In genomic region chr7:44073664-44074348, GRCh38 we compare ENCODE assay signal across 8 cellular contexts. TPM values are rescaled to one million over a fixed set of nuclear protein-coding genes. Genes with fewer than 3 reads are reported as not detected.
A peak's percentile ranks its signal among the peaks of the same experiment; 100 is the strongest.
DNase-seq lines count a peak whose midpoint lies in the region; ATAC-seq and TF ChIP-seq lines count a peak whose summit lies in the region.

No MANE protein-coding gene starts in this region.

- peaks cover 29% of the 10 kb centered on the region for H3K36me3 Mint-ChIP-seq in T-cell
- peaks cover 50% of the 10 kb centered on the region for H3K36me3 Mint-ChIP-seq in effector memory CD8-positive, alpha-beta T cell (ENCODE audit: insufficient read depth)
- H3K36me3 Mint-ChIP-seq in naive thymus-derived CD4-positive, alpha-beta T cell: peaks cover 5 to 26% (median 8%) of the 10 kb centered on the region in 5 donors

- DNase-seq in Daoy (ENCODE audit: low read depth) (peak; percentile 94), HCT116 (ENCODE audit: low read depth, low spot score) (no peak), T-cell (peak in 32 of 34 experiments; percentile 15 to 78 (median 50)), retina (no peak), NCI-H2029 treated with DMSO at 0.1 percent for 48 hours (lab: John Stamatoyannopoulos, UW) (no peak)
- peak in 2 of 3 experiments; percentile 64 to 65 for DNase-seq in effector memory CD8-positive, alpha-beta T cell
- peak in 1 of 9 donors; percentile 41 for DNase-seq in naive thymus-derived CD4-positive, alpha-beta T cell

- POLR2A ChIA-PET in HCT116 (lab: Charles Lee) (no interaction called here), T-cell (lab: Charles Lee) (no interaction called here)
- POLR2A ChIA-PET in naive thymus-derived CD4-positive, alpha-beta T cell (lab: Charles Lee): interaction anchor here (1.0 to 1.5 kb wide), 2 partner anchors 11 to 18 kb away, joined by 3 to 5 read pairs; no protein-coding TSS in a partner anchor

- no peaks in the 10 kb centered on the region for H3K79me2 ChIP-seq in HCT116 (ENCODE audit: insufficient read depth, low read length)

- H3K36me3 ChIP-seq in HCT116 (ENCODE audit: control insufficient read depth in 1 of 2, insufficient read depth in 2 of 2, low read length in 2 of 2): peaks cover 9 to 28% of the 10 kb centered on the region in 2 experiments; a peak in 3 of 4 replicates
- H3K36me3 ChIP-seq in naive thymus-derived CD4-positive, alpha-beta T cell (ENCODE audit: control insufficient read depth in 2 of 3, insufficient read depth in 3 of 3, low read length in 3 of 3): peaks cover 12 to 64% (median 18%) of the 10 kb centered on the region in 3 experiments
- no peaks in the 10 kb centered on the region for H3K36me3 ChIP-seq in urinary bladder (ENCODE audit: insufficient read depth)

- H3K9ac ChIP-seq in HCT116 (ENCODE audit: low read length): no peak overlapping the region

- no peaks in the 10 kb centered on the region for H4K20me1 ChIP-seq in HCT116 (ENCODE audit: insufficient read depth)

- RAD21 ChIA-PET in HCT116 (lab: Charles Lee; ENCODE audit: low non-redundant PET in 1 of 2, low total read pairs in 2 of 2, uncharacterized antibody in 2 of 2, unreplicated experiment in 2 of 2): no interaction called here

- CTCF ChIA-PET in HCT116 (lab: Charles Lee) (no interaction called here), T-cell (lab: Charles Lee) (no interaction called here)
- CTCF ChIA-PET in naive thymus-derived CD4-positive, alpha-beta T cell (lab: Charles Lee): interaction anchor here (1.3 kb wide), 1 partner anchor 30 kb away, joined by 3 read pairs; no protein-coding TSS in a partner anchor

- H3K9me3 Mint-ChIP-seq in T-cell: no peaks in the 10 kb centered on the region
- no peaks in the 10 kb centered on the region for H3K9me3 Mint-ChIP-seq in effector memory CD8-positive, alpha-beta T cell
- H3K9me3 Mint-ChIP-seq in naive thymus-derived CD4-positive, alpha-beta T cell: peaks cover 0 to 4% (median 0%) of the 10 kb centered on the region in 11 donors

- no peak for TF ChIP-seq POLR2A in HCT116 (IDR thresholded peaks at IDR 0.05; ENCODE audit: borderline replicate concordance, extremely low read depth, insufficient read depth, insufficient read length)

- H3K27ac Mint-ChIP-seq in T-cell: peak overlapping the region in 1 of 2 donors; percentile 16
- peak overlapping the region in 1 of 2 donors; percentile 91 for H3K27ac Mint-ChIP-seq in effector memory CD8-positive, alpha-beta T cell
- H3K27ac Mint-ChIP-seq in naive thymus-derived CD4-positive, alpha-beta T cell: peak overlapping the region in 5 of 9 donors; percentile 18 to 69 (median 38)

- H3K4me3 ChIP-seq in HCT116 (replicated peaks in 1 of 2; ENCODE audit: low read depth in 1 of 2, low read length in 2 of 2): no peak overlapping the region
- H3K4me3 ChIP-seq in naive thymus-derived CD4-positive, alpha-beta T cell (ENCODE audit: low read length): no peak overlapping the region
- no peak overlapping the region for H3K4me3 ChIP-seq in urinary bladder (ENCODE audit: low read depth, low read length)

- WGBS in urinary bladder: 68% methylated on average over 26 of the region's 26 CpGs

- no peak overlapping the region for H3K4me2 ChIP-seq in HCT116 (ENCODE audit: low read length)

- H3K9me3 ChIP-seq in HCT116 (ENCODE audit: control insufficient read depth in 1 of 2, insufficient read depth in 1 of 2, low read depth in 1 of 2, low read length in 2 of 2): no peaks in the 10 kb centered on the region
- no peaks in the 10 kb centered on the region for H3K9me3 ChIP-seq in naive thymus-derived CD4-positive, alpha-beta T cell (ENCODE audit: control insufficient read depth in 2 of 3, low read length in 3 of 3)

- H3K27ac ChIP-seq in HCT116 (ENCODE audit: low read depth, low read length) (peak overlapping the region; percentile 22; the same call in 1 of the 2 replicates), urinary bladder (ENCODE audit: low read depth) (peak overlapping the region; percentile 11)
- H3K27ac ChIP-seq in naive thymus-derived CD4-positive, alpha-beta T cell (ENCODE audit: low read depth, low read length): peak overlapping the region; percentile 25

- ATAC-seq in HCT116 (no peak), T-cell (replicated peaks in 1 of 4) (peak; percentile 55 to 82 (median 64))
- ATAC-seq in effector memory CD8-positive, alpha-beta T cell (replicated peaks): peak; percentile 94
- peak; percentile 96 for ATAC-seq in naive thymus-derived CD4-positive, alpha-beta T cell

- no peak overlapping the region for H2AFZ ChIP-seq in HCT116 (ENCODE audit: low read depth, low read length, poor library complexity, severe bottlenecking)

- H3K4me3 Mint-ChIP-seq in T-cell: no peak overlapping the region
- peak overlapping the region in 1 of 2 donors; percentile 31 for H3K4me3 Mint-ChIP-seq in effector memory CD8-positive, alpha-beta T cell
- peak overlapping the region in 1 of 10 donors; percentile 12 for H3K4me3 Mint-ChIP-seq in naive thymus-derived CD4-positive, alpha-beta T cell

- H3K4me1 ChIP-seq in HCT116 (ENCODE audit: control insufficient read depth in 1 of 2, insufficient read depth in 2 of 2, low read length in 2 of 2): peaks cover 11 to 33% of the 10 kb centered on the region in 2 experiments
- H3K4me1 ChIP-seq in naive thymus-derived CD4-positive, alpha-beta T cell (ENCODE audit: control insufficient read depth in 2 of 2, insufficient read depth in 2 of 2, low read length in 2 of 2): no peaks in the 10 kb centered on the region
- no peaks in the 10 kb centered on the region for H3K4me1 ChIP-seq in urinary bladder (ENCODE audit: insufficient read depth)

- H3K4me1 Mint-ChIP-seq in T-cell: peaks cover 15 to 25% (median 18%) of the 10 kb centered on the region in 3 donors
- H3K4me1 Mint-ChIP-seq in effector memory CD8-positive, alpha-beta T cell (ENCODE audit: low read depth in 2 of 2): peaks cover 16 to 29% of the 10 kb centered on the region in 2 donors
- peaks cover 7 to 32% (median 11%) of the 10 kb centered on the region in 7 donors for H3K4me1 Mint-ChIP-seq in naive thymus-derived CD4-positive, alpha-beta T cell

- no peaks in the 10 kb centered on the region for H3K9me2 ChIP-seq in HCT116 (ENCODE audit: insufficient read depth)

- intact Hi-C loops in HCT116 (cut with micrococcal nuclease): no loop called here
- intact Hi-C loops in naive thymus-derived CD4-positive, alpha-beta T cell (cut with micrococcal nuclease): loop anchor here (2.0 to 5.0 kb wide), 2 partner anchors 123 to 403 kb away; no protein-coding TSS in a partner anchor

- H3K27me3 ChIP-seq in HCT116 (ENCODE audit: insufficient read depth, low read length): no peaks in the 10 kb centered on the region
- H3K27me3 ChIP-seq in naive thymus-derived CD4-positive, alpha-beta T cell (ENCODE audit: control insufficient read depth in 2 of 2, insufficient read depth in 2 of 2, low read length in 2 of 2): no peaks in the 10 kb centered on the region

- H3K27me3 Mint-ChIP-seq in T-cell: no peaks in the 10 kb centered on the region
- H3K27me3 Mint-ChIP-seq in effector memory CD8-positive, alpha-beta T cell: no peaks in the 10 kb centered on the region
- H3K27me3 Mint-ChIP-seq in naive thymus-derived CD4-positive, alpha-beta T cell: no peaks in the 10 kb centered on the region

- no TSS peak for BruUV-seq in HCT116 (replicated peaks; lab: Mats Ljungman, UMichigan)

- TF ChIP-seq CTCF in HCT116 (IDR thresholded peaks at IDR 0.05 in 2 of 3, conservative IDR thresholded peaks at IDR 0.05 in 1 of 3; ENCODE audit: borderline replicate concordance in 1 of 3, insufficient read depth in 1 of 3, low read depth in 2 of 3, low read length in 2 of 3): no peak

- no peak for TF ChIP-seq RAD21 in HCT116 (IDR thresholded peaks at IDR 0.05; ENCODE audit: low read depth)

TF ChIP-seq in HCT116, 20 proteins besides CTCF, POLR2A, EP300 and RAD21 (continues in another document):
- no peak for TF ChIP-seq SP1 (IDR thresholded peaks at IDR 0.05; ENCODE audit: low read depth)
- TF ChIP-seq ZFX (IDR thresholded peaks at IDR 0.05): no peak
- no peak for TF ChIP-seq ELF1 (IDR thresholded peaks at IDR 0.05; ENCODE audit: borderline replicate concordance, low read depth)
- no peak for TF ChIP-seq ZNF274 (IDR thresholded peaks at IDR 0.05; ENCODE audit: low read depth, low read length)

RNA-seq across cellular contexts. Expression of gene PGAM2, which starts 8.4 kb away (rescaled TPM):
- 0.39 TPM in 1 of 2 replicates, not detected in the other for total RNA-seq in Daoy (2014; rRNA removed; shearing (Covaris generic))
- total RNA-seq in HCT116 (2021; ENCODE audit: unreplicated experiment): 0.27 TPM
- 0.39 and 0.42 TPM in 2 replicates for polyA plus RNA-seq in HCT116 (2012)
- 1 to 10 TPM; 1.1 to 2.9 (median 1.7) TPM for total RNA-seq in T-cell
- 1 to 10 TPM in 4 of 5 experiments, under 1 TPM in 1; 0.73 to 3.1 (median 1.8) TPM for total RNA-seq in naive thymus-derived CD4-positive, alpha-beta T cell
- polyA plus RNA-seq in naive thymus-derived CD4-positive, alpha-beta T cell: not detected
- 3.1 TPM for total RNA-seq in urinary bladder
- 0.71 TPM for polyA plus RNA-seq in urinary bladder

RNA-seq across cellular contexts. Expression of gene POLM, which starts 8.5 kb away (rescaled TPM):
- total RNA-seq in Daoy (2014; rRNA removed; shearing (Covaris generic)): 16.2 and 24.1 TPM in 2 replicates
- total RNA-seq in HCT116 (2021; ENCODE audit: unreplicated experiment) (28.7 TPM), T-cell (10 to 100 TPM; 39.5 to 81.9 (median 70.7) TPM), urinary bladder (10.2 TPM)
- polyA plus RNA-seq in HCT116 (2012): 13.4 and 13.5 TPM in 2 replicates
- total RNA-seq in naive thymus-derived CD4-positive, alpha-beta T cell: 10 to 100 TPM; 33.9 to 77.1 (median 48.9) TPM
- 10 to 100 TPM; 18.2 to 20.4 TPM for polyA plus RNA-seq in naive thymus-derived CD4-positive, alpha-beta T cell
- 22.2 TPM for polyA plus RNA-seq in urinary bladder

RNA-seq across cellular contexts. Expression of gene DBNL, which starts 29.3 kb away (rescaled TPM):
- 183 and 191 TPM in 2 replicates for total RNA-seq in Daoy (2014; rRNA removed; shearing (Covaris generic))
- total RNA-seq in HCT116 (2021; ENCODE audit: unreplicated experiment): 39.4 TPM
- 36.9 and 38.3 TPM in 2 replicates for polyA plus RNA-seq in HCT116 (2012)
- total RNA-seq in T-cell: 100 to 1,000 TPM; 101 to 188 (median 156) TPM
- total RNA-seq in naive thymus-derived CD4-positive, alpha-beta T cell: 100 to 1,000 TPM; 112 to 182 (median 164) TPM
- polyA plus RNA-seq in naive thymus-derived CD4-positive, alpha-beta T cell: 100 to 1,000 TPM; 171 to 217 TPM
- total RNA-seq in urinary bladder: 56.0 TPM
- 111 TPM for polyA plus RNA-seq in urinary bladder

RNA-seq across cellular contexts. Expression of gene AEBP1, which starts 30.3 kb away (rescaled TPM):
- not detected in 2 replicates for total RNA-seq in Daoy (2014; rRNA removed; shearing (Covaris generic))
- total RNA-seq in HCT116 (2021; ENCODE audit: unreplicated experiment) (0.49 TPM), T-cell (10 to 100 TPM; 18.1 to 28.4 (median 23.1) TPM), urinary bladder (57.2 TPM)
- polyA plus RNA-seq in HCT116 (2012): 0.05 and 0.18 TPM in 2 replicates
- 10 to 100 TPM in 4 of 5 experiments, 1 to 10 TPM in 1; 7.7 to 33.1 (median 27.5) TPM for total RNA-seq in naive thymus-derived CD4-positive, alpha-beta T cell
- polyA plus RNA-seq in naive thymus-derived CD4-positive, alpha-beta T cell: 10 to 100 TPM in 1 of 2 donors, 1 to 10 TPM in 1; 3.0 to 13.5 TPM
- polyA plus RNA-seq in urinary bladder: 247 TPM

RNA-seq across cellular contexts. Expression of gene POLD2, which starts 49.5 kb away (rescaled TPM):
- total RNA-seq in Daoy (2014; rRNA removed; shearing (Covaris generic)): 177 and 204 TPM in 2 replicates
- total RNA-seq in HCT116 (2021; ENCODE audit: unreplicated experiment): 237 TPM
- polyA plus RNA-seq in HCT116 (2012): 250 and 261 TPM in 2 replicates
- total RNA-seq in T-cell: 10 to 100 TPM; 53.4 to 85.1 (median 72.6) TPM
- 100 to 1,000 TPM in 1 of 5 experiments, 10 to 100 TPM in 4; 55.1 to 118 (median 69.2) TPM for total RNA-seq in naive thymus-derived CD4-positive, alpha-beta T cell
- 10 to 100 TPM; 78.1 to 94.8 TPM for polyA plus RNA-seq in naive thymus-derived CD4-positive, alpha-beta T cell
- total RNA-seq in urinary bladder: 37.5 TPM
- polyA plus RNA-seq in urinary bladder: 73.5 TPM

Comparison
In these comparisons a context has a peak if more than half of its experiments do, and no peak if none do; other contexts are left out.
1. DNase-seq: peak in Daoy (single experiment), T-cell (32 of 34) and effector memory CD8-positive, alpha-beta T cell (2 of 3); none in HCT116 (single experiment), retina (single experiment) and NCI-H2029 treated with DMSO at 0.1 percent for 48 hours (single experiment).
2. Peak in every context shown above with its lines, with median percentiles within 50 percentile points of each other: H3K27ac ChIP-seq.